In the genomic region with DNA sequence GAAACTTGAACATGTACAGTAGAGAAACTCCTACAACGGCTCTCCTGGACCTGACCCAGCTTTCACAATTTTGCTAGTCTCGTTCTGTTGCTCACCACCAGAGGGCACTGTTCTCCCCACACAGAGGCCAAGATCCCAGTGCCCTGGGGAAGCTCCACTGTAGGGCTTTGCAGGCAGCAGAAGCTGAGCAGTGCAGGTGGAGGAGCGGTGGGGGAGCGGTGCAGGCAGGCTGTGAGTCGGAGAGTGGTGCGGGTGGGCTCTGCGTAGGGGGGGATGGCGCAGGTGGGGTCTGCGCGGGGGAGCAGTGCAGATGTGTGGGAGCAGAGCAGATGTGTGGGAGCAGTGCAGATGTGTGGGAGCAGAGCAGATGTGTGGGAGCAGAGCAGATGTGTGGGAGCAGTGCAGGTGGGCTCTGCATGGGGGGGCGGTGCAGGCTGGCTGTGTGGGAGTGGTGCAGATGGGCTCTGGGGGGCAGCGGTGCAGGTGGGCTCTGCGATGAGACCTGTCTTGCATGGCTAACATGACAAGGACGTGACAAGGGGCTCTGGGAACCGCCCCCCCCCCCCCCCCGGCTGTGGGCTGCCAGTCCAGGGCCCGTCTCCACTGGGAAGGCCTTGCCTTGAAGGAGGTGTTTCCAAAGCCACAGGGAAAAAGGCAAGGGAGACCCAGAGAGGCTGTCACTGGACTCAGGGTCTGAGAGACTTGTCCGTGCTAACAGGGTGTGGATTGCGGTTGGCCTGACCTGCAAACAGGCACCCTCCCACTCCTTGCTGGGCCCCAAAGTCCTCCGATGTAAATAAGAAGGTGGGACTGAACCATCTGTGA, we compare ENCODE assay signal across 8 cellular contexts. TPM values are rescaled to one million over a fixed set of nuclear protein-coding genes. Genes with fewer than 3 reads are reported as not detected.
A peak's percentile ranks its signal among the peaks of the same experiment; 100 is the strongest.
DNase-seq lines count a peak whose midpoint lies in the region; ATAC-seq and TF ChIP-seq lines count a peak whose summit lies in the region.

No MANE protein-coding gene starts in this region.

- no peaks in the 10 kb centered on the region for H3K9me2 ChIP-seq in OCI-LY7 (ENCODE audit: insufficient read depth, low read length)

- H3K4me1 Mint-ChIP-seq in Caco-2 (ENCODE audit: low read depth, unreplicated experiment) = peaks cover 6% of the 10 kb centered on the region
- peaks cover 0 to 6% (median 3%) of the 10 kb centered on the region in 7 donors for H3K4me1 Mint-ChIP-seq in naive thymus-derived CD4-positive, alpha-beta T cell
- H3K4me1 Mint-ChIP-seq in stimulated activated effector memory CD8-positive, alpha-beta T cell treated with anti-CD3 and anti-CD28 coated beads, Interleukin-12 subunit alpha, Interleukin-12 subunit beta, amount 100 ng/mL, for 72 hours = peaks cover 18% of the 10 kb centered on the region

- POLR2A ChIA-PET in Caco-2 (lab: Charles Lee) (interaction anchor here (0.5 to 1.1 kb wide), 3 partner anchors 24 to 376 kb away, joined by 3 to 7 read pairs (median 4); no protein-coding TSS in a partner anchor), OCI-LY7 (lab: Charles Lee) (interaction anchor here (0.6 to 1.5 kb wide), 11 partner anchors 10 to 847 kb away, joined by 3 to 8 read pairs (median 4); no protein-coding TSS in a partner anchor)
- POLR2A ChIA-PET in naive thymus-derived CD4-positive, alpha-beta T cell (lab: Charles Lee) = interaction anchor here (1.7 kb wide), 1 partner anchor 362 kb away, joined by 5 read pairs; no protein-coding TSS in a partner anchor

- in situ Hi-C loops in KBM-7 (cut with MboI; ENCODE audit: low pct_unique_long_range_greater_than_20kb, low sequenced_read_pairs) = no loop called here

- no peak overlapping the region for H3K4me3 Mint-ChIP-seq in Caco-2 (ENCODE audit: unreplicated experiment)
- H3K4me3 Mint-ChIP-seq in naive thymus-derived CD4-positive, alpha-beta T cell = peak overlapping the region in 1 of 10 donors; percentile 0
- no peak overlapping the region for H3K4me3 Mint-ChIP-seq in stimulated activated effector memory CD8-positive, alpha-beta T cell treated with anti-CD3 and anti-CD28 coated beads, Interleukin-12 subunit alpha, Interleukin-12 subunit beta, amount 100 ng/mL, for 72 hours

- ATAC-seq in GM21447 (IDR thresholded peaks at IDR 0.05; ENCODE audit: unreplicated experiment) = peak; percentile 82
- peak; percentile 97 for ATAC-seq in naive thymus-derived CD4-positive, alpha-beta T cell
- peak; percentile 93 for ATAC-seq in stimulated activated effector memory CD8-positive, alpha-beta T cell treated with anti-CD3 and anti-CD28 coated beads, Interleukin-12 subunit alpha, Interleukin-12 subunit beta, amount 100 ng/mL, for 72 hours

- H3K27ac Mint-ChIP-seq in Caco-2 (ENCODE audit: unreplicated experiment) = no peak overlapping the region
- no peak overlapping the region for H3K27ac Mint-ChIP-seq in naive thymus-derived CD4-positive, alpha-beta T cell
- H3K27ac Mint-ChIP-seq in stimulated activated effector memory CD8-positive, alpha-beta T cell treated with anti-CD3 and anti-CD28 coated beads, Interleukin-12 subunit alpha, Interleukin-12 subunit beta, amount 100 ng/mL, for 72 hours = no peak overlapping the region

- TF ChIP-seq CTCF in Caco-2 (IDR thresholded peaks at IDR 0.05; ENCODE audit: insufficient read depth in 1 of 2, low read depth in 1 of 2, low read length in 1 of 2, severe bottlenecking in 1 of 2, unreplicated experiment in 1 of 2) (peak; percentile 91 to 92), OCI-LY7 (conservative IDR thresholded peaks at IDR 0.05; ENCODE audit: low read length) (peak; percentile 93), epithelial cell of proximal tubule (conservative IDR thresholded peaks at IDR 0.05; ENCODE audit: low read depth, low read length) (peak; percentile 95)

- no TSS peak for BruUV-seq in Caco-2 (replicated peaks; lab: Mats Ljungman, UMichigan)
- BruUV-seq in OCI-LY7 (replicated peaks; lab: Mats Ljungman, UMichigan) = no TSS peak

- DNase-seq in Caco-2 (peak; percentile 90), KBM-7 (peak; percentile 93), OCI-LY7 (ENCODE audit: low spot score) (peak; percentile 91), activated T-cell treated with anti-CD3 and anti-CD28 coated beads for 1 hour (ENCODE audit: low read depth) (peak; percentile 64), epithelial cell of proximal tubule (ENCODE audit: low read depth) (no peak)
- DNase-seq in naive thymus-derived CD4-positive, alpha-beta T cell = peak; percentile 54 to 82 (median 77)
- peak; percentile 67 to 83 for DNase-seq in stimulated activated effector memory CD8-positive, alpha-beta T cell treated with anti-CD3 and anti-CD28 coated beads, Interleukin-12 subunit alpha, Interleukin-12 subunit beta, amount 100 ng/mL, for 72 hours (ENCODE audit: low spot score in 2 of 2)

- H3K27me3 ChIP-seq in Caco-2 (replicated peaks; ENCODE audit: control insufficient read depth, insufficient read depth, low read length) = no peaks in the 10 kb centered on the region
- peaks cover 0 to 3% of the 10 kb centered on the region in 2 donors for H3K27me3 ChIP-seq in naive thymus-derived CD4-positive, alpha-beta T cell (ENCODE audit: control insufficient read depth in 2 of 2, insufficient read depth in 2 of 2, low read length in 2 of 2)

- H3K79me2 ChIP-seq in OCI-LY7 (ENCODE audit: insufficient read depth, low read depth, low read length) = no peaks in the 10 kb centered on the region

- H3K4me2 ChIP-seq in OCI-LY7 (ENCODE audit: low read length) = no peak overlapping the region

- H3K9me3 ChIP-seq in Caco-2 (peaks cover 2% of the 10 kb centered on the region; the same call in 1 of the 2 replicates), OCI-LY7 (ENCODE audit: low read length) (peaks cover 1% of the 10 kb centered on the region; the same call in 1 of the 2 replicates)
- H3K9me3 ChIP-seq in naive thymus-derived CD4-positive, alpha-beta T cell (ENCODE audit: control insufficient read depth in 2 of 3, low read length in 3 of 3) = no peaks in the 10 kb centered on the region

- no peak overlapping the region for H2AFZ ChIP-seq in OCI-LY7 (ENCODE audit: low read length)

- no peaks in the 10 kb centered on the region for H4K20me1 ChIP-seq in OCI-LY7 (ENCODE audit: insufficient read depth, low read length)

- H3K4me3 ChIP-seq in Caco-2 (ENCODE audit: low read depth, low read length) (no peak overlapping the region), OCI-LY7 (ENCODE audit: low read depth, low read length, poor library complexity, severe bottlenecking) (no peak overlapping the region), epithelial cell of proximal tubule (ENCODE audit: low read depth, low read length) (no peak overlapping the region)
- no peak overlapping the region for H3K4me3 ChIP-seq in naive thymus-derived CD4-positive, alpha-beta T cell (ENCODE audit: low read length)

- intact Hi-C loops in Caco-2 (cut with micrococcal nuclease; ENCODE audit: unreplicated experiment) = loop anchor here (1.0 to 10.0 kb wide), 5 partner anchors 24 to 592 kb away; no protein-coding TSS in a partner anchor
- intact Hi-C loops in OCI-LY7 (cut with micrococcal nuclease; ENCODE audit: unreplicated experiment) = loop anchor here (1.0 to 2.0 kb wide), 3 partner anchors 24 to 362 kb away; no protein-coding TSS in a partner anchor
- intact Hi-C loops in naive thymus-derived CD4-positive, alpha-beta T cell (cut with micrococcal nuclease) = loop anchor here (1.0 to 2.0 kb wide), 8 partner anchors 24 to 596 kb away; no protein-coding TSS in a partner anchor

- H3K27me3 Mint-ChIP-seq in Caco-2 (ENCODE audit: insufficient read depth, unreplicated experiment) = peaks cover 15% of the 10 kb centered on the region
- H3K27me3 Mint-ChIP-seq in naive thymus-derived CD4-positive, alpha-beta T cell = peaks cover 43 to 53% (median 50%) of the 10 kb centered on the region in 5 donors

- H3K36me3 ChIP-seq in Caco-2 (ENCODE audit: control insufficient read depth, insufficient read depth, low read length) (no peaks in the 10 kb centered on the region), OCI-LY7 (ENCODE audit: insufficient read depth, low read length) (no peaks in the 10 kb centered on the region)
- no peaks in the 10 kb centered on the region for H3K36me3 ChIP-seq in naive thymus-derived CD4-positive, alpha-beta T cell (ENCODE audit: control insufficient read depth in 2 of 3, insufficient read depth in 3 of 3, low read length in 3 of 3)

- no peaks in the 10 kb centered on the region for H3K36me3 Mint-ChIP-seq in Caco-2 (ENCODE audit: insufficient read depth, unreplicated experiment)
- H3K36me3 Mint-ChIP-seq in naive thymus-derived CD4-positive, alpha-beta T cell = peaks cover 0 to 3% (median 0%) of the 10 kb centered on the region in 5 donors
- no peaks in the 10 kb centered on the region for H3K36me3 Mint-ChIP-seq in stimulated activated effector memory CD8-positive, alpha-beta T cell treated with anti-CD3 and anti-CD28 coated beads, Interleukin-12 subunit alpha, Interleukin-12 subunit beta, amount 100 ng/mL, for 72 hours

- H3K9me3 Mint-ChIP-seq in Caco-2 (ENCODE audit: unreplicated experiment) = peaks cover 8% of the 10 kb centered on the region
- peaks cover 0 to 5% (median 2%) of the 10 kb centered on the region in 11 donors for H3K9me3 Mint-ChIP-seq in naive thymus-derived CD4-positive, alpha-beta T cell
- peaks cover 2% of the 10 kb centered on the region for H3K9me3 Mint-ChIP-seq in stimulated activated effector memory CD8-positive, alpha-beta T cell treated with anti-CD3 and anti-CD28 coated beads, Interleukin-12 subunit alpha, Interleukin-12 subunit beta, amount 100 ng/mL, for 72 hours

- CTCF ChIA-PET in Caco-2 (lab: Charles Lee) (interaction anchor here (0.6 to 8.2 kb wide), 24 partner anchors 10 to 470 kb away, joined by 3 to 210 read pairs (median 6); no protein-coding TSS in a partner anchor), OCI-LY7 (lab: Charles Lee; ENCODE audit: unreplicated experiment) (interaction anchor here (0.7 to 3.0 kb wide), 4 partner anchors 10 to 362 kb away, joined by 5 to 23 read pairs (median 11); no protein-coding TSS in a partner anchor)
- CTCF ChIA-PET in naive thymus-derived CD4-positive, alpha-beta T cell (lab: Charles Lee) = interaction anchor here (0.7 to 6.4 kb wide), 14 partner anchors 8 to 743 kb away, joined by 3 to 77 read pairs (median 5); no protein-coding TSS in a partner anchor

- H3K27ac ChIP-seq in OCI-LY7 (ENCODE audit: low read depth, low read length, poor library complexity, severe bottlenecking) = no peak overlapping the region
- H3K27ac ChIP-seq in naive thymus-derived CD4-positive, alpha-beta T cell (ENCODE audit: low read depth, low read length) = no peak overlapping the region

- H3K4me1 ChIP-seq in Caco-2 = no peaks in the 10 kb centered on the region; the same call in 1 of the 2 replicates
- H3K4me1 ChIP-seq in OCI-LY7 (ENCODE audit: insufficient read depth, low read length, poor library complexity, severe bottlenecking) = peaks cover 17% of the 10 kb centered on the region
- H3K4me1 ChIP-seq in naive thymus-derived CD4-positive, alpha-beta T cell (ENCODE audit: control insufficient read depth in 2 of 2, insufficient read depth in 2 of 2, low read length in 2 of 2) = no peaks in the 10 kb centered on the region

RNA-seq across cellular contexts. Expression of a gene that starts 7.3 kb away (rescaled TPM):
- total RNA-seq in Caco-2 (2022) = 0.91 and 1.4 TPM in 2 replicates
- total RNA-seq in OCI-LY7 (2014; rRNA removed; shearing (Covaris generic)) = not detected in 2 replicates
- total RNA-seq in OCI-LY7 (2022) = 0.17 and 0.68 TPM in 2 replicates
- total RNA-seq in epithelial cell of proximal tubule = 5.9 and 20.8 TPM in 2 replicates
- 1 to 10 TPM in 1 of 5 experiments, not detected in 4; 1.3 TPM for total RNA-seq in naive thymus-derived CD4-positive, alpha-beta T cell
- not detected for polyA plus RNA-seq in naive thymus-derived CD4-positive, alpha-beta T cell

RNA-seq across cellular contexts. Expression of a gene that starts 29.5 kb away (rescaled TPM):
- total RNA-seq in Caco-2 (2022) (21.0 and 22.9 TPM in 2 replicates), OCI-LY7 (2022) (14.9 and 15.8 TPM in 2 replicates), epithelial cell of proximal tubule (6.9 and 9.3 TPM in 2 replicates)
- total RNA-seq in OCI-LY7 (2014; rRNA removed; shearing (Covaris generic)) = 6.3 and 6.5 TPM in 2 replicates
- total RNA-seq in naive thymus-derived CD4-positive, alpha-beta T cell = 10 to 100 TPM in 2 of 5 experiments, 1 to 10 TPM in 3; 2.7 to 48.6 (median 6.8) TPM
- polyA plus RNA-seq in naive thymus-derived CD4-positive, alpha-beta T cell = 1 to 10 TPM; 1.3 to 1.7 TPM

RNA-seq across cellular contexts. Expression of a gene that starts 49.7 kb away (rescaled TPM):
- total RNA-seq in Caco-2 (2022) (160 and 169 TPM in 2 replicates), OCI-LY7 (2022) (313 and 324 TPM in 2 replicates), epithelial cell of proximal tubule (214 and 244 TPM in 2 replicates)
- 181 and 222 TPM in 2 replicates for total RNA-seq in OCI-LY7 (2014; rRNA removed; shearing (Covaris generic))
- total RNA-seq in naive thymus-derived CD4-positive, alpha-beta T cell = 100 to 1,000 TPM in 1 of 5 experiments, 1 to 10 TPM in 1, under 1 TPM in 3; 0.13 to 330 (median 0.51) TPM
- not detected for polyA plus RNA-seq in naive thymus-derived CD4-positive, alpha-beta T cell
